ENCODE assay signal across 1 cellular context in the genomic region with DNA sequence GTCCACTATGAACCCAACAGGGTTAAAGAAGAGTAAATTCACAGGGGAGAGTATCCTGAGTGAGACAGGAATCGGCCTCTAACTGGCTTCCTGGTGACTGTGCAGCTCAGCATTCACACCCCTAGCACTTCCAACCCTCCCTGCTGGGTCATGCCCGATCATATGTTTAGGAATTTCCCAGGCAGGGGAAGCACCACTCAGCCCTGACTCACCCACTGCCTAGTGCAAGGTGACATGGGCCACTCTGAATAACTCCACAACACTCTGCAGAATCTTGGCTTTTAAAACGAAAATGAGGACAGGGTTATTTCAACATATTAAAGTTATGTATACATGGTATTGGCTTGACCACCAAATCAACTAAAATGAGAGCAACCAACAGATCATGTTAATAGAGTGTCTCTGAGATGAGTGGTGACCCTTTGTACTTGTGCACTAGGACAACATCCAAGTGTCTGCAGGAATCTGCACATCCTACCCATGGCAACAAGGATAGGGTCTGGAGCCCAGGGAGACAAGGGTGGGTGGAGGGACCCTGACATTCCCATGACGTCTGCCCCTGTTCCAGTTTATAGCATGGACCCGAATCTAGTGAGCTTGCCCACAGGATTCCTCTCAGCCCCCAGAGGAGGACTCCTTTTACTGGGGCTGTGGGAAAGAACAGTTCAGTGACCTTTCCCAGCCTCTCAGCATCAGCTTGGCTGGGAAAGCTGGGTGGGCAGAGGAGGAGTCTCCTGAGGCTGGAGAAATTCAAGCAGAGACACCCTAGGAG.
TF ChIP-seq lines count a peak whose summit lies in the region.

No MANE protein-coding gene starts in this region.

TF ChIP-seq in GM12878, 131 proteins besides CTCF, POLR2A, EP300 and RAD21 (continued from another document):
- TF ChIP-seq MEF2B (IDR thresholded peaks at IDR 0.05; ENCODE audit: partially characterized antibody, poor library complexity, severe bottlenecking) = no peak
